In genomic region chr15:47383102-47383501, GRCh38 we compare ENCODE assay signal across 23 cellular contexts.
"Had no signal": no experiment of that assay in that cellular context is flagged by ENCODE, and none has a peak within 500 bp of the region (broad histone marks: within the 10 kb centered on the region; RNA-seq: fewer than 3 reads in every experiment).

No MANE protein-coding gene starts in this region.

- H3K27ac Mint-ChIP-seq: activated naive CD8-positive, alpha-beta T cell; activated T-helper 2 cell treated with anti-CD3 and anti-CD28 coated beads, Interferon-gamma antibody, Interleukin-2, Interleukin-4, amounts not matched to agents 10 μg/mL and 5 μg/mL and 100 μg/mL, durations not matched to agents 14 hours and 24 hours and 36 hours; mesothelial cell of epicardium; naive thymus-derived CD8-positive, alpha-beta T cell; T-helper 2 cell treated with Interferon-gamma antibody and Interleukin-4, amounts not matched to agents 5 μg/mL and 100 μg/mL, for 36 hours had no signal

- H3K4me1 ChIP-seq: adrenal gland, testis, uterus had no signal

- H3K36me3 Mint-ChIP-seq: activated naive CD8-positive, alpha-beta T cell; mesothelial cell of epicardium; naive thymus-derived CD8-positive, alpha-beta T cell had no signal

- H3K27me3 Mint-ChIP-seq: activated naive CD8-positive, alpha-beta T cell had no signal

- H3K27me3 ChIP-seq: adrenal gland, ascending aorta, left lung, sigmoid colon, testis, uterus had no signal

- H3K27ac ChIP-seq: adrenal gland, ascending aorta, left lung, testis, uterus had no signal

- H3K9me3 ChIP-seq: adrenal gland, ascending aorta, left lung, sigmoid colon, testis, uterus had no signal

- H3K4me1 Mint-ChIP-seq: naive thymus-derived CD8-positive, alpha-beta T cell had no signal

- H3K4me3 ChIP-seq: adrenal gland, ascending aorta, left lung, lung, sigmoid colon, testis, uterus had no signal

- H3K9me3 Mint-ChIP-seq: activated T-cell treated with anti-CD3 and anti-CD28 coated beads, Interleukin-2, amount 50 U/mL, for 4 hours; activated T-helper 2 cell treated with anti-CD3 and anti-CD28 coated beads, Interferon-gamma antibody, Interleukin-2, Interleukin-4, amounts not matched to agents 10 μg/mL and 5 μg/mL and 100 μg/mL, durations not matched to agents 14 hours and 24 hours and 36 hours; mesothelial cell of epicardium; T-helper 2 cell treated with Interferon-gamma antibody and Interleukin-4, amounts not matched to agents 5 μg/mL and 100 μg/mL, for 36 hours had no signal

- H3K4me3 Mint-ChIP-seq: activated naive CD8-positive, alpha-beta T cell; activated T-cell treated with anti-CD3 and anti-CD28 coated beads, Interleukin-2, amount 50 U/mL, for 4 hours; mesothelial cell of epicardium; naive thymus-derived CD8-positive, alpha-beta T cell; T-helper 2 cell treated with Interferon-gamma antibody and Interleukin-4, amounts not matched to agents 5 μg/mL and 100 μg/mL, for 36 hours had no signal

- H3K36me3 ChIP-seq: adrenal gland, ascending aorta, left lung, sigmoid colon, uterus had no signal

- DNase-seq: activated CD4-positive, alpha-beta T cell treated with anti-CD3 and anti-CD28 coated beads for 1 hour; activated CD8-positive, alpha-beta memory T cell treated with anti-CD3 and anti-CD28 coated beads for 24 hours; activated CD8-positive, alpha-beta memory T cell treated with anti-CD3 and anti-CD28 coated beads, Interleukin-2, amount 50 U/mL, for 48 hours; activated naive CD4-positive, alpha-beta T cell; activated T-cell treated with anti-CD3 and anti-CD28 coated beads, Interleukin-2, amount 50 U/mL, for 4 hours; adrenal gland; cortex of kidney; erythroblast; left lung; naive thymus-derived CD8-positive, alpha-beta T cell; retina; sigmoid colon; stimulated activated CD4-positive, alpha-beta T cell treated with anti-CD3 and anti-CD28 coated beads, Interleukin-4, amount 100 ng/mL, for 1 hour; stimulated activated naive CD4-positive, alpha-beta T cell; testis; trophoblast cell; uterus had no signal
